Comparison of ENCODE assay signal across 6 cellular contexts in genomic region chr10:28186887-28187578, GRCh38.
"Had no signal": no experiment of that assay in that cellular context is flagged by ENCODE, and none has a peak within 500 bp of the region (broad histone marks: within the 10 kb centered on the region; RNA-seq: fewer than 3 reads in every experiment).

No MANE protein-coding gene starts in this region.

- H3K4me1 Mint-ChIP-seq: GM23338, H9 had no signal

- ATAC-seq: GM23338, HepG2, K562 had no signal

- H3K9me3 Mint-ChIP-seq: GM23338, H9, HFFc6 had no signal

- H3K4me3 Mint-ChIP-seq: GM23338, H9, HFFc6 had no signal

- DNase-seq: H9, HCEC 1CT, HFFc6 had no signal

- H3K27ac Mint-ChIP-seq: GM23338, H9, HFFc6 had no signal
